ENCODE assay signal across 20 cellular contexts in the genomic region with DNA sequence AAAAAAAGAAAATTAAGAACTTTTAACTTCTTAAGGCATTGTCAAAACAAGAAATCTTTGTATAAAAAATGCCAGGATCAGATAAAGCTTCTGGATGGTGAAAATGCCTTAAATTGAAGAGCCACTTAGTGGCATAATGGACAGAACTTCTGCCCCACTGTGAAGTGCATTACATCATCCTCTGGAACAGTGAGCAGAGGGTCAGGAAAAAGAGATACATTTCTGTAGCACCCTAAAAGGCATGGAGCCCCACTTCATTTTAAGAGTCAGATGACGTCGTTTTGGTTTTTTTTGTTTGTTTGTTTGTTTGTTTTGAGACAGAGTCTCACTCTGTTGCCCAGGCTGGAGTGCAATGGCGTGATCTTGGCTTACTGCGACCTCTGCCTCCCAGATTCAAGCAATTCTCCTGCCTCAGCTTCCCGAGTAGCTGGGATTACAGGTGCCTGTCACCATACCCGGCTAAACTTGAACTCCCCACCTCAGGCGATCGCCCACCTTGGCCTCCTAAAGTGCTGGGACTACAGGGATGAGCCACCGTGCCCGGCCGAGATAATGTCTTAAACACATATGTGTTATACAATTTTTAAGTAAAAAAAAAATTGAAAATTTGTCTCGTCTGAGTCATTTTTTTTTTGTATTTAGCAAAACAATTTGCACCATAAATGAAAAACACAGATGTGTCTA. TPM values are rescaled to one million over a fixed set of nuclear protein-coding genes. Genes with fewer than 3 reads are reported as not detected.
DNase-seq lines count a peak whose midpoint lies in the region; ATAC-seq, FAIRE-seq and TF ChIP-seq lines count a peak whose summit lies in the region.
"Had no signal": no experiment of that assay in that cellular context is flagged by ENCODE, and none has a peak within 500 bp of the region (broad histone marks: within the 10 kb centered on the region; RNA-seq: fewer than 3 reads in every experiment).

No MANE protein-coding gene starts in this region.

- no TSS peak for BruUV-seq in HepG2 (replicated peaks; lab: Mats Ljungman, UMichigan)

- H3K27me3 ChIP-seq in HepG2 (ENCODE audit: control insufficient read depth in 1 of 2, insufficient read depth in 2 of 2, low read length in 2 of 2) (no peaks in the 10 kb centered on the region), right lobe of liver (no peaks in the 10 kb centered on the region), H9 (ENCODE audit: insufficient read depth, low read length) (no peaks in the 10 kb centered on the region), uterus (no peaks in the 10 kb centered on the region)

- H3K23me2 ChIP-seq in H9 (ENCODE audit: insufficient read length, low read depth, low read length, poor library complexity, severe bottlenecking), result no peaks in the 10 kb centered on the region

- no peak overlapping the region for H3K18ac ChIP-seq in H9 (ENCODE audit: insufficient read length, low read depth, low read length)

- H3K4me3 ChIP-seq in HepG2 (replicated peaks in 1 of 3; ENCODE audit: insufficient read depth in 1 of 3, low read depth in 2 of 3, low read length in 3 of 3), result no peak overlapping the region
- H3K4me3 ChIP-seq in right lobe of liver, result no peak overlapping the region
- H3K4me3 ChIP-seq in uterus, result no peak overlapping the region
- H3K4me3 ChIP-seq: HAP-1, K562 had no signal

- H3K36me3 Mint-ChIP-seq in H9 (ENCODE audit: insufficient read depth in 1 of 3, low read depth in 3 of 3), result no peaks in the 10 kb centered on the region

- H3K9me3 ChIP-seq in HepG2 (ENCODE audit: low read length) (no peaks in the 10 kb centered on the region), right lobe of liver (no peaks in the 10 kb centered on the region), H9 (ENCODE audit: control insufficient read depth, low read depth, low read length) (no peaks in the 10 kb centered on the region), uterus (no peaks in the 10 kb centered on the region)
- H3K9me3 ChIP-seq: Caco-2, HAP-1 had no signal

- H3K4me2 ChIP-seq in HepG2 (ENCODE audit: low read depth, low read length), result no peak overlapping the region
- H3K4me2 ChIP-seq in H9 (ENCODE audit: insufficient read depth, insufficient read length, low read length), result no peak overlapping the region

- no peak for DNase-seq in HepG2 (ENCODE audit: low spot score)
- no peak for DNase-seq in right lobe of liver
- peak; percentile 9 for DNase-seq in NCI-H69 (lab: John Stamatoyannopoulos, UW)
- peak; percentile 71 for DNase-seq in posterior vena cava (ENCODE audit: low spot score)
- no peak for DNase-seq in H9
- DNase-seq in uterus, result no peak
- DNase-seq: ACHN; Caco-2; CD4-positive, alpha-beta T cell; DMS79 treated with DMSO at 0.1 percent for 48 hours; GF-D8; GOT3; IMR-90 had no signal

- no peak overlapping the region for H3K14ac ChIP-seq in H9 (ENCODE audit: insufficient read depth, low read length)

- H3K4ac ChIP-seq in H9 (ENCODE audit: low read depth, low read length), result no peak overlapping the region

- no peak overlapping the region for H2BK15ac ChIP-seq in H9 (ENCODE audit: low read depth, low read length)

- no peaks in the 10 kb centered on the region for H3K27me3 Mint-ChIP-seq in H9 (ENCODE audit: low read depth)
- H3K27me3 Mint-ChIP-seq: CD4-positive, alpha-beta T cell had no signal

- H2AK5ac ChIP-seq in H9 (ENCODE audit: insufficient read length, low read length), result no peak overlapping the region

- H3K79me1 ChIP-seq in H9 (ENCODE audit: insufficient read depth, low read depth, low read length, poor library complexity, severe bottlenecking), result no peaks in the 10 kb centered on the region

- TF ChIP-seq CTCF in HepG2 (CRISPR knock-in tag; IDR thresholded peaks at IDR 0.05) (no peak), right lobe of liver (IDR thresholded peaks at IDR 0.05) (no peak), H9 (conservative IDR thresholded peaks at IDR 0.05) (no peak), uterus (IDR thresholded peaks at IDR 0.05) (no peak)

- H4K20me1 ChIP-seq in HepG2 (ENCODE audit: insufficient read depth, low read length), result 0 out of 2 replicates have a peak, but pooled peaks cover 2% of the 10 kb centered on the region
- no peaks in the 10 kb centered on the region for H4K20me1 ChIP-seq in H9 (ENCODE audit: control insufficient read depth, insufficient read depth, insufficient read length)

- peak overlapping the region in 1 of 3 experiments; percentile 12; a peak in 2 of 7 replicates for H3K27ac Mint-ChIP-seq in H9
- H3K27ac Mint-ChIP-seq: CD4-positive, alpha-beta T cell had no signal

- TF ChIP-seq RAD21 in HepG2 (CRISPR knock-in tag; IDR thresholded peaks at IDR 0.05), result no peak

- no peak overlapping the region for H3T11ph ChIP-seq in H9 (ENCODE audit: low read length)

- H3K9me3 Mint-ChIP-seq in H9, result no peaks in the 10 kb centered on the region
- H3K9me3 Mint-ChIP-seq: CD4-positive, alpha-beta T cell had no signal

- H4K91ac ChIP-seq in H9 (ENCODE audit: insufficient read length, low read depth, low read length), result no peak overlapping the region

- no peak overlapping the region for H3K56ac ChIP-seq in H9 (ENCODE audit: insufficient read length, low read depth, low read length)

- H2BK20ac ChIP-seq in H9 (ENCODE audit: low read depth, low read length, poor library complexity, severe bottlenecking), result no peak overlapping the region

- no peak overlapping the region for H4K8ac ChIP-seq in H9 (replicated peaks; ENCODE audit: insufficient read length, low read depth, low read length)

- no peak overlapping the region for H3K4me3 Mint-ChIP-seq in H9
- H3K4me3 Mint-ChIP-seq: CD4-positive, alpha-beta T cell had no signal

- H2BK12ac ChIP-seq in H9 (ENCODE audit: insufficient read length, low read depth, low read length), result no peak overlapping the region

- H3K36me3 ChIP-seq in HepG2 (replicated peaks in 1 of 2; ENCODE audit: control insufficient read depth in 1 of 2, insufficient read depth in 2 of 2, low read length in 2 of 2) (no peaks in the 10 kb centered on the region), right lobe of liver (no peaks in the 10 kb centered on the region), uterus (no peaks in the 10 kb centered on the region)
- H3K36me3 ChIP-seq: HAP-1 had no signal

- POLR2A ChIA-PET in HepG2 (lab: Yijun Ruan, JAX), result no interaction called here

- CTCF ChIA-PET in HepG2 (lab: Yijun Ruan, JAX; ENCODE audit: low intra/inter-chr PET ratio, low total read pairs), result no interaction called here

- TF ChIP-seq EP300 in HepG2 (IDR thresholded peaks at IDR 0.05; ENCODE audit: low read depth in 2 of 2, low read length in 2 of 2) (no peak), HepG2 (CRISPR knock-in tag; IDR thresholded peaks at IDR 0.05; ENCODE audit: borderline replicate concordance) (no peak)

- H4K5ac ChIP-seq in H9 (ENCODE audit: insufficient read length, low read depth, low read length), result no peak overlapping the region

- no peak overlapping the region for H3K23ac ChIP-seq in H9 (ENCODE audit: insufficient read length, low read depth, low read length)

- no peaks in the 10 kb centered on the region for H3K79me2 ChIP-seq in HepG2 (ENCODE audit: insufficient read depth, low read length)
- no peaks in the 10 kb centered on the region for H3K79me2 ChIP-seq in H9 (ENCODE audit: insufficient read depth, low read length)

- H2AFZ ChIP-seq in HepG2 (ENCODE audit: low read length) (no peak overlapping the region), H9 (ENCODE audit: low read length) (no peak overlapping the region)

- 15% methylated on average over 12 of the region's 12 CpGs for WGBS in HepG2 (ENCODE audit: low lambda C conversion rate)
- WGBS in right lobe of liver (ENCODE audit: insufficient coverage, low coverage, low lambda C conversion rate, missing lambda C conversion rate), result 81% methylated on average over 10 of the region's 12 CpGs
- WGBS in H9 (ENCODE audit: extremely low coverage, insufficient read length, low lambda C conversion rate), result no CpG with 5 or more reads among the region's 12 CpGs

- TF ChIP-seq POLR2A in HepG2 (IDR thresholded peaks at IDR 0.05; ENCODE audit: insufficient read depth in 1 of 2, low read depth in 2 of 2, low read length in 2 of 2), result no peak
- no peak for TF ChIP-seq POLR2A in right lobe of liver (IDR thresholded peaks at IDR 0.05)
- TF ChIP-seq POLR2A in uterus (IDR thresholded peaks at IDR 0.05), result no peak

- in situ Hi-C loops in HepG2 (cut with HindIII; ENCODE audit: extremely low pct_ligation_motif_present, low pct_unique_long_range_greater_than_20kb), result loop anchor here (25.0 kb wide), 1 partner anchor 358 kb away; no protein-coding TSS in a partner anchor

- no peak overlapping the region for H2BK5ac ChIP-seq in H9 (ENCODE audit: insufficient read length, low read length)

- ATAC-seq in HepG2 (no peak), right lobe of liver (no peak)
- ATAC-seq: K562 had no signal

- intact Hi-C loops in HepG2 (cut with micrococcal nuclease; ENCODE audit: unreplicated experiment) (no loop called here), right lobe of liver (cut with DNase I) (no loop called here), posterior vena cava (cut with DNase I) (no loop called here), uterus (cut with DNase I; ENCODE audit: low total_unique reads) (no loop called here)

- H3K4me1 ChIP-seq in HepG2 (ENCODE audit: insufficient read depth, low read length) (no peaks in the 10 kb centered on the region), right lobe of liver (no peaks in the 10 kb centered on the region), H9 (ENCODE audit: insufficient read depth, low read length) (no peaks in the 10 kb centered on the region), uterus (no peaks in the 10 kb centered on the region)
- H3K4me1 ChIP-seq: Caco-2, HAP-1 had no signal

- H3K27ac ChIP-seq in HepG2 (ENCODE audit: extremely low read length, insufficient read depth, low read length) (no peak overlapping the region), right lobe of liver (no peak overlapping the region), H9 (ENCODE audit: insufficient read length, low read depth, low read length) (no peak overlapping the region), uterus (no peak overlapping the region)
- H3K27ac ChIP-seq: C4-2B had no signal

- no peak for FAIRE-seq in HepG2 (lab: Jason Lieb, UNC)
- FAIRE-seq: A204.1, D721Med, K562 had no signal

- no peak overlapping the region for H3K9ac ChIP-seq in HepG2 (ENCODE audit: insufficient read depth, low read depth, low read length)
- H3K9ac ChIP-seq in H9 (ENCODE audit: extremely low read depth, insufficient read length, low read length), result no peak overlapping the region

- H3K4me1 Mint-ChIP-seq in H9, result no peaks in the 10 kb centered on the region

- no peak overlapping the region for H2BK120ac ChIP-seq in H9 (ENCODE audit: low read depth, low read length, poor library complexity, severe bottlenecking)

RNA-seq across cellular contexts. Expression of gene SLC13A1, which starts 29.3 kb away (rescaled TPM):
- total RNA-seq in HepG2 (2016; rRNA removed; fragmentation: Illumina TruSeq; extraction: Trizol), result not detected in 2 replicates
- total RNA-seq in HepG2 (2016; cell fraction: cytosol; rRNA removed; fragmentation: Illumina TruSeq; extraction: Trizol; ENCODE audit: low read depth), result not detected in 2 replicates
- total RNA-seq in HepG2 (2016; cell fraction: insoluble cytoplasmic fraction; rRNA removed; fragmentation: Illumina TruSeq; extraction: Trizol), result not detected in 2 replicates
- not detected in 2 replicates for total RNA-seq in HepG2 (2016; cell fraction: membrane; rRNA removed; fragmentation: Illumina TruSeq; extraction: Trizol)
- not detected in 2 replicates for total RNA-seq in HepG2 (2016; cell fraction: nucleus; rRNA removed; fragmentation: Illumina TruSeq; extraction: Trizol)
- polyA plus RNA-seq in HepG2 (2011; rRNA removed), result not detected in 2 replicates
- polyA plus RNA-seq in HepG2 (2011; cell fraction: cytosol; rRNA removed), result not detected in 2 replicates
- not detected in 2 replicates for polyA plus RNA-seq in HepG2 (2011; cell fraction: nucleus; rRNA removed)
- polyA plus RNA-seq in HepG2 (2012), result not detected in 2 replicates
- polyA plus RNA-seq in HepG2 (2016; cell fraction: cytosol; fragmentation: Illumina TruSeq; extraction: Trizol; ENCODE audit: low read depth), result not detected in 2 replicates
- polyA plus RNA-seq in HepG2 (2016; cell fraction: insoluble cytoplasmic fraction; fragmentation: Illumina TruSeq; extraction: Trizol; ENCODE audit: low read depth), result not detected in 2 replicates
- not detected in 2 replicates for polyA plus RNA-seq in HepG2 (2016; cell fraction: membrane; fragmentation: Illumina TruSeq; extraction: Trizol; ENCODE audit: low read depth)
- polyA plus RNA-seq in HepG2 (2016; cell fraction: nucleus; fragmentation: Illumina TruSeq; extraction: Trizol; ENCODE audit: insufficient read depth, low read depth), result not detected in 2 replicates
- not detected in 2 replicates for polyA minus RNA-seq in HepG2 (2011; rRNA and poly(A)+ RNA removed; ENCODE audit: low replicate concordance)
- not detected in 2 replicates for polyA minus RNA-seq in HepG2 (2011; cell fraction: cytosol; rRNA and poly(A)+ RNA removed)
- polyA minus RNA-seq in HepG2 (2011; cell fraction: nucleus; rRNA and poly(A)+ RNA removed), result not detected in 2 replicates
- not detected for total RNA-seq in right lobe of liver
- total RNA-seq in posterior vena cava, result not detected
- not detected in 2 replicates for total RNA-seq in H9 (2021)
- not detected for total RNA-seq in uterus
- total RNA-seq: Caco-2; CD4-positive, alpha-beta T cell; HT-29; IMR-90 had no signal
- polyA plus RNA-seq: BJ, IMR-90, K562 had no signal

Comparison
In these comparisons a context has a peak if more than half of its experiments do, and no peak if none do; other contexts are left out.
1. DNase-seq: peak in NCI-H69 (single experiment) and posterior vena cava (single experiment); none in HepG2 (single experiment), right lobe of liver (0 of 3), H9 (single experiment) and uterus (0 of 2).